ENCODE assay signal across 1 cellular context in the genomic region with DNA sequence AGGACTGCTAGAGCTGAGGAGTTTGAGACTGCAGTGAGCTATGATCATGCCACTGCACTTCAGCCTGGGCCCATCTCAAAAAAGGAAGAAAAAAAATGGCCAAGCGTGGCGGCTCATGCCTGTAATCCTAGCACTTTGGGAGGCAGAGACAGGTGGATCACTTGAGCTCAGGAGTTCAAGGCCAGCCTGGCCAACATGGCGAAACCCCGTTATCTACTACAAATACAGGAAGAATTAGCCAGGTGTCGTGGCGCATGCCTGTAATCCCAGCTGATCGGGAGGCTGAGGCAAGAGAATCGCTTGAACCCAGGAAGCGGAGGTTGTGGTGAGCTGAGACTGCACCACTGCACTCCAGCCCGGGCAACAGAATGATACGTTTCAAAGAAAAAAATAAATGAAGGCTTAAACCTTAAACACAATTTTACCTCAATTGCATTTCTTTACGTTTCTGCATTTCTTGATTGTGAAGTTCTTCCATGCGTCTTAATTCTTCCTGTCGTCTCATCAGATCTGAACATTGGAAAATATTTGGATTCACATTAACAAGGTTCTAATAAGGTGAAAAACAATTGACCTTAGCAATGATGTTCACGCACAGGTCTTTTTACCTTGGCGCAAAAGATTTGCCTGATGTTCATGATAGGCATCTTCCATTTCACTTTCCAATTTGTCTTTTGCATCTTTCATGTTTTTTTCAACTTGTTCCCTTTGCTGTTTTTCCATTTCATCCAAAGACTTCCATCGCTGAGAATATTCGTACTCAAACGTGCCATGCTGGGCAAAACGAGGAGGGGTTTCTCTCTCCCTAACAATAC.
TF ChIP-seq lines count a peak whose summit lies in the region.

No MANE protein-coding gene starts in this region.

TF ChIP-seq in HepG2, 621 proteins besides CTCF, POLR2A, EP300 and RAD21 (continued from another document and continues in another):
- TF ChIP-seq LRRFIP1 (CRISPR knock-in tag; conservative IDR thresholded peaks at IDR 0.05) (no peak), MAFG (CRISPR knock-in tag; IDR thresholded peaks at IDR 0.05) (no peak), ZKSCAN5 (CRISPR knock-in tag; IDR thresholded peaks at IDR 0.05) (no peak), TIGD3 (CRISPR knock-in tag; IDR thresholded peaks at IDR 0.05; ENCODE audit: borderline replicate concordance) (no peak), ZFP91 (CRISPR knock-in tag; IDR thresholded peaks at IDR 0.05; ENCODE audit: borderline replicate concordance) (no peak; the same call in 1 of the 2 replicates), DPF2 (CRISPR knock-in tag; IDR thresholded peaks at IDR 0.05; ENCODE audit: borderline replicate concordance, low read depth) (no peak), HOXA3 (CRISPR knock-in tag; IDR thresholded peaks at IDR 0.05) (peak; percentile 86), NR2C2 (CRISPR knock-in tag; IDR thresholded peaks at IDR 0.05; ENCODE audit: borderline replicate concordance) (0 out of 2 replicates have a peak, but pooled peaks have one; percentile 28), SRF (IDR thresholded peaks at IDR 0.05; ENCODE audit: low read depth, low read length) (no peak), KAT8 (CRISPR knock-in tag; IDR thresholded peaks at IDR 0.05) (no peak), TBX3 (IDR thresholded peaks at IDR 0.05; ENCODE audit: borderline replicate concordance) (peak; percentile 51; the same call in 1 of the 2 replicates), ZBTB4 (CRISPR knock-in tag; IDR thresholded peaks at IDR 0.05; ENCODE audit: borderline replicate concordance) (peak; percentile 93; the same call in 1 of the 2 replicates), ZC3H4 (CRISPR knock-in tag; IDR thresholded peaks at IDR 0.05; ENCODE audit: borderline replicate concordance) (no peak), ZNF263 (CRISPR knock-in tag; IDR thresholded peaks at IDR 0.05) (0 out of 2 replicates have a peak, but pooled peaks have one; percentile 15), ZBTB34 (CRISPR knock-in tag; IDR thresholded peaks at IDR 0.05) (no peak), MIER3 (CRISPR knock-in tag; IDR thresholded peaks at IDR 0.05; ENCODE audit: borderline replicate concordance) (no peak), ZNF484 (CRISPR knock-in tag; IDR thresholded peaks at IDR 0.05; ENCODE audit: borderline replicate concordance, low read depth) (no peak), ZNF780A (CRISPR knock-in tag; IDR thresholded peaks at IDR 0.05) (no peak), NR3C1 (CRISPR knock-in tag; IDR thresholded peaks at IDR 0.05) (no peak), RFXAP (CRISPR knock-in tag; IDR thresholded peaks at IDR 0.05; ENCODE audit: borderline replicate concordance) (0 out of 2 replicates have a peak, but pooled peaks have one; percentile 53), NFE2 (CRISPR knock-in tag; IDR thresholded peaks at IDR 0.05) (no peak), SIX1 (CRISPR knock-in tag; IDR thresholded peaks at IDR 0.05; ENCODE audit: borderline replicate concordance) (no peak), EHMT2 (IDR thresholded peaks at IDR 0.05; ENCODE audit: borderline replicate concordance, low read depth, low read length) (no peak), ZNF577 (CRISPR knock-in tag; IDR thresholded peaks at IDR 0.05; ENCODE audit: borderline replicate concordance, low read depth) (no peak), EEA1 (CRISPR knock-in tag; IDR thresholded peaks at IDR 0.05; ENCODE audit: borderline replicate concordance) (no peak), ZNF883 (CRISPR knock-in tag; IDR thresholded peaks at IDR 0.05; ENCODE audit: not compliant biosample characterization) (peak; percentile 31), ARNT2 (CRISPR knock-in tag; IDR thresholded peaks at IDR 0.05; ENCODE audit: low read depth) (no peak), PHF5A (CRISPR knock-in tag; IDR thresholded peaks at IDR 0.05; ENCODE audit: low read depth, unreplicated experiment) (no peak)
- TF ChIP-seq, protein P1, sequence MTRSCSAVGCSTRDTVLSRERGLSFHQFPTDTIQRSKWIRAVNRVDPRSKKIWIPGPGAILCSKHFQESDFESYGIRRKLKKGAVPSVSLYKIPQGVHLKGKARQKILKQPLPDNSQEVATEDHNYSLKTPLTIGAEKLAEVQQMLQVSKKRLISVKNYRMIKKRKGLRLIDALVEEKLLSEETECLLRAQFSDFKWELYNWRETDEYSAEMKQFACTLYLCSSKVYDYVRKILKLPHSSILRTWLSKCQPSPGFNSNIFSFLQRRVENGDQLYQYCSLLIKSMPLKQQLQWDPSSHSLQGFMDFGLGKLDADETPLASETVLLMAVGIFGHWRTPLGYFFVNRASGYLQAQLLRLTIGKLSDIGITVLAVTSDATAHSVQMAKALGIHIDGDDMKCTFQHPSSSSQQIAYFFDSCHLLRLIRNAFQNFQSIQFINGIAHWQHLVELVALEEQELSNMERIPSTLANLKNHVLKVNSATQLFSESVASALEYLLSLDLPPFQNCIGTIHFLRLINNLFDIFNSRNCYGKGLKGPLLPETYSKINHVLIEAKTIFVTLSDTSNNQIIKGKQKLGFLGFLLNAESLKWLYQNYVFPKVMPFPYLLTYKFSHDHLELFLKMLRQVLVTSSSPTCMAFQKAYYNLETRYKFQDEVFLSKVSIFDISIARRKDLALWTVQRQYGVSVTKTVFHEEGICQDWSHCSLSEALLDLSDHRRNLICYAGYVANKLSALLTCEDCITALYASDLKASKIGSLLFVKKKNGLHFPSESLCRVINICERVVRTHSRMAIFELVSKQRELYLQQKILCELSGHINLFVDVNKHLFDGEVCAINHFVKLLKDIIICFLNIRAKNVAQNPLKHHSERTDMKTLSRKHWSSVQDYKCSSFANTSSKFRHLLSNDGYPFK (CRISPR knock-in tag; IDR thresholded peaks at IDR 0.05; ENCODE audit: borderline replicate concordance): no peak
- TF ChIP-seq, protein P2, sequence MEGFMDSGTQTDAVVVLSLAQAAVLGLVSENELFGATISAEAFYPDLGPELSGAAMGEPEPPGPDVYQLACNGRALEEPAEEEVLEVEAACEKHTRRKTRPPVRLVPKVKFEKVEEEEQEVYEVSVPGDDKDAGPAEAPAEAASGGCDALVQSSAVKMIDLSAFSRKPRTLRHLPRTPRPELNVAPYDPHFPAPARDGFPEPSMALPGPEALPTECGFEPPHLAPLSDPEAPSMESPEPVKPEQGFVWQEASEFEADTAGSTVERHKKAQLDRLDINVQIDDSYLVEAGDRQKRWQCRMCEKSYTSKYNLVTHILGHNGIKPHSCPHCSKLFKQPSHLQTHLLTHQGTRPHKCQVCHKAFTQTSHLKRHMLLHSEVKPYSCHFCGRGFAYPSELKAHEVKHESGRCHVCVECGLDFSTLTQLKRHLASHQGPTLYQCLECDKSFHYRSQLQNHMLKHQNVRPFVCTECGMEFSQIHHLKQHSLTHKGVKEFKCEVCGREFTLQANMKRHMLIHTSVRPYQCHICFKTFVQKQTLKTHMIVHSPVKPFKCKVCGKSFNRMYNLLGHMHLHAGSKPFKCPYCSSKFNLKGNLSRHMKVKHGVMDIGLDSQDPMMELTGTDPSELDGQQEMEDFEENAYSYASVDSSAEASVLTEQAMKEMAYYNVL (CRISPR knock-in tag; IDR thresholded peaks at IDR 0.05; ENCODE audit: borderline replicate concordance): no peak
- TF ChIP-seq, protein P3, sequence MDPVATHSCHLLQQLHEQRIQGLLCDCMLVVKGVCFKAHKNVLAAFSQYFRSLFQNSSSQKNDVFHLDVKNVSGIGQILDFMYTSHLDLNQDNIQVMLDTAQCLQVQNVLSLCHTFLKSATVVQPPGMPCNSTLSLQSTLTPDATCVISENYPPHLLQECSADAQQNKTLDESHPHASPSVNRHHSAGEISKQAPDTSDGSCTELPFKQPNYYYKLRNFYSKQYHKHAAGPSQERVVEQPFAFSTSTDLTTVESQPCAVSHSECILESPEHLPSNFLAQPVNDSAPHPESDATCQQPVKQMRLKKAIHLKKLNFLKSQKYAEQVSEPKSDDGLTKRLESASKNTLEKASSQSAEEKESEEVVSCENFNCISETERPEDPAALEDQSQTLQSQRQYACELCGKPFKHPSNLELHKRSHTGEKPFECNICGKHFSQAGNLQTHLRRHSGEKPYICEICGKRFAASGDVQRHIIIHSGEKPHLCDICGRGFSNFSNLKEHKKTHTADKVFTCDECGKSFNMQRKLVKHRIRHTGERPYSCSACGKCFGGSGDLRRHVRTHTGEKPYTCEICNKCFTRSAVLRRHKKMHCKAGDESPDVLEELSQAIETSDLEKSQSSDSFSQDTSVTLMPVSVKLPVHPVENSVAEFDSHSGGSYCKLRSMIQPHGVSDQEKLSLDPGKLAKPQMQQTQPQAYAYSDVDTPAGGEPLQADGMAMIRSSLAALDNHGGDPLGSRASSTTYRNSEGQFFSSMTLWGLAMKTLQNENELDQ (CRISPR knock-in tag; IDR thresholded peaks at IDR 0.05; ENCODE audit: borderline replicate concordance): no peak
- TF ChIP-seq, protein P4, sequence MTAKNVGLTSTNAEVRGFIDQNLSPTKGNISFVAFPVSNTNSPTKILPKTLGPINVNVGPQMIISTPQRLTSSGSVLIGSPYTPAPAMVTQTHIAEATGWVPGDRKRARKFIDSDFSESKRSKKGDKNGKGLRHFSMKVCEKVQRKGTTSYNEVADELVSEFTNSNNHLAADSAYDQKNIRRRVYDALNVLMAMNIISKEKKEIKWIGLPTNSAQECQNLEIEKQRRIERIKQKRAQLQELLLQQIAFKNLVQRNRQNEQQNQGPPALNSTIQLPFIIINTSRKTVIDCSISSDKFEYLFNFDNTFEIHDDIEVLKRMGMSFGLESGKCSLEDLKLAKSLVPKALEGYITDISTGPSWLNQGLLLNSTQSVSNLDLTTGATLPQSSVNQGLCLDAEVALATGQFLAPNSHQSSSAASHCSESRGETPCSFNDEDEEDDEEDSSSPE (CRISPR knock-in tag; IDR thresholded peaks at IDR 0.05): no peak
